In genomic region chr2:161199885-161200284, GRCh38 we compare ENCODE assay signal across 10 cellular contexts. TPM values are rescaled to one million over a fixed set of nuclear protein-coding genes. Genes with fewer than 3 reads are reported as not detected.
DNase-seq lines count a peak whose midpoint lies in the region; ATAC-seq and TF ChIP-seq lines count a peak whose summit lies in the region.
"Had no signal": no experiment of that assay in that cellular context is flagged by ENCODE, and none has a peak within 500 bp of the region (broad histone marks: within the 10 kb centered on the region; RNA-seq: fewer than 3 reads in every experiment).

No MANE protein-coding gene starts in this region.

- intact Hi-C loops in esophagus squamous epithelium (cut with DNase I) = no loop called here
- intact Hi-C loops in left ventricle myocardium inferior (cut with micrococcal nuclease) = no loop called here

- H3K27ac Mint-ChIP-seq in activated CD8-positive, alpha-beta memory T cell treated with anti-CD3 and anti-CD28 coated beads, Interleukin-2, amount 10 ng/mL, durations not matched to agents 7 days and 5 days = peak overlapping the region; percentile 75
- H3K27ac Mint-ChIP-seq in stimulated activated effector memory CD8-positive, alpha-beta T cell treated with anti-CD3 and anti-CD28 coated beads, Interleukin-12 subunit alpha, Interleukin-12 subunit beta, amount 100 ng/mL, for 72 hours = peak overlapping the region; percentile 23

- no peak for TF ChIP-seq POLR2A in esophagus squamous epithelium (IDR thresholded peaks at IDR 0.05)

- no peaks in the 10 kb centered on the region for H3K27me3 Mint-ChIP-seq in activated CD8-positive, alpha-beta memory T cell treated with anti-CD3 and anti-CD28 coated beads, Interleukin-2, amount 10 ng/mL, durations not matched to agents 7 days and 5 days

- DNase-seq in activated CD8-positive, alpha-beta memory T cell treated with anti-CD3 and anti-CD28 coated beads, Interleukin-2, amount 10 ng/mL, durations not matched to agents 7 days and 5 days = no peak
- DNase-seq in activated CD8-positive, alpha-beta memory T cell treated with anti-CD3 and anti-CD28 coated beads, Interleukin-2, amount 50 U/mL, for 48 hours = no peak
- DNase-seq in NCI-H446 treated with DMSO at 0.1 percent for 48 hours (lab: John Stamatoyannopoulos, UW) = peak; percentile 70
- DNase-seq in stimulated activated effector memory CD8-positive, alpha-beta T cell treated with anti-CD3 and anti-CD28 coated beads, Interleukin-12 subunit alpha, Interleukin-12 subunit beta, amount 100 ng/mL, for 72 hours (ENCODE audit: low spot score in 2 of 2) = no peak
- DNase-seq in esophagus squamous epithelium (lab: John Stamatoyannopoulos, UW) = no peak
- DNase-seq in stimulated activated CD4-positive, alpha-beta T cell treated with anti-CD3 and anti-CD28 coated beads, Interleukin-4, amount 100 ng/mL, for 24 hours = no peak
- DNase-seq in left ventricle myocardium inferior = no peak
- DNase-seq: GOT3 had no signal

- no peaks in the 10 kb centered on the region for H3K4me1 ChIP-seq in esophagus squamous epithelium
- H3K4me1 ChIP-seq in left ventricle myocardium inferior = peaks cover 10% of the 10 kb centered on the region

- TF ChIP-seq CTCF in esophagus squamous epithelium (IDR thresholded peaks at IDR 0.05) (no peak), left ventricle myocardium inferior (IDR thresholded peaks at IDR 0.05; ENCODE audit: borderline replicate concordance) (no peak)

- H3K4me3 Mint-ChIP-seq in activated CD8-positive, alpha-beta memory T cell treated with anti-CD3 and anti-CD28 coated beads, Interleukin-2, amount 10 ng/mL, durations not matched to agents 7 days and 5 days = peak overlapping the region; percentile 52
- peak overlapping the region; percentile 36 for H3K4me3 Mint-ChIP-seq in stimulated activated effector memory CD8-positive, alpha-beta T cell treated with anti-CD3 and anti-CD28 coated beads, Interleukin-12 subunit alpha, Interleukin-12 subunit beta, amount 100 ng/mL, for 72 hours

- H3K4me1 Mint-ChIP-seq in activated CD8-positive, alpha-beta memory T cell treated with anti-CD3 and anti-CD28 coated beads, Interleukin-2, amount 10 ng/mL, durations not matched to agents 7 days and 5 days = peaks cover 29% of the 10 kb centered on the region
- H3K4me1 Mint-ChIP-seq in stimulated activated effector memory CD8-positive, alpha-beta T cell treated with anti-CD3 and anti-CD28 coated beads, Interleukin-12 subunit alpha, Interleukin-12 subunit beta, amount 100 ng/mL, for 72 hours = peaks cover 29% of the 10 kb centered on the region

- H3K9me3 ChIP-seq in esophagus squamous epithelium (no peaks in the 10 kb centered on the region), left ventricle myocardium inferior (replicated peaks) (no peaks in the 10 kb centered on the region)

- WGBS in esophagus squamous epithelium, 2 donors = 64 to 94% methylated on average over 1 of the region's 1 CpG

- H3K27me3 ChIP-seq in esophagus squamous epithelium (no peaks in the 10 kb centered on the region), left ventricle myocardium inferior (ENCODE audit: low read depth) (no peaks in the 10 kb centered on the region)

- H3K9me3 Mint-ChIP-seq in activated CD8-positive, alpha-beta memory T cell treated with anti-CD3 and anti-CD28 coated beads, Interleukin-2, amount 10 ng/mL, durations not matched to agents 7 days and 5 days (ENCODE audit: low read depth) = no peaks in the 10 kb centered on the region
- H3K9me3 Mint-ChIP-seq in stimulated activated effector memory CD8-positive, alpha-beta T cell treated with anti-CD3 and anti-CD28 coated beads, Interleukin-12 subunit alpha, Interleukin-12 subunit beta, amount 100 ng/mL, for 72 hours = peaks cover 2% of the 10 kb centered on the region

- peak; percentile 89 for ATAC-seq in activated CD8-positive, alpha-beta memory T cell treated with anti-CD3 and anti-CD28 coated beads, Interleukin-2, amount 10 ng/mL, durations not matched to agents 7 days and 5 days
- peak; percentile 69 for ATAC-seq in HG02840 (IDR thresholded peaks at IDR 0.05; ENCODE audit: low FRiP score, unreplicated experiment)
- ATAC-seq in stimulated activated effector memory CD8-positive, alpha-beta T cell treated with anti-CD3 and anti-CD28 coated beads, Interleukin-12 subunit alpha, Interleukin-12 subunit beta, amount 100 ng/mL, for 72 hours = peak; percentile 93

- H3K27ac ChIP-seq in esophagus squamous epithelium (no peak overlapping the region), left ventricle myocardium inferior (replicated peaks) (no peak overlapping the region)

- H3K4me3 ChIP-seq in esophagus squamous epithelium (no peak overlapping the region), left ventricle myocardium inferior (no peak overlapping the region)
- H3K4me3 ChIP-seq: lung had no signal

- H3K36me3 Mint-ChIP-seq in activated CD8-positive, alpha-beta memory T cell treated with anti-CD3 and anti-CD28 coated beads, Interleukin-2, amount 10 ng/mL, durations not matched to agents 7 days and 5 days = peaks cover 61% of the 10 kb centered on the region
- H3K36me3 Mint-ChIP-seq in stimulated activated effector memory CD8-positive, alpha-beta T cell treated with anti-CD3 and anti-CD28 coated beads, Interleukin-12 subunit alpha, Interleukin-12 subunit beta, amount 100 ng/mL, for 72 hours = peaks cover 83% of the 10 kb centered on the region

- CTCF ChIA-PET in activated CD8-positive, alpha-beta memory T cell treated with anti-CD3 and anti-CD28 coated beads, Interleukin-2, amount 10 ng/mL, durations not matched to agents 7 days and 5 days (lab: Charles Lee) = interaction anchor here (0.7 kb wide), 1 partner anchor 16 kb away, joined by 3 read pairs; no protein-coding TSS in a partner anchor

- H3K36me3 ChIP-seq in esophagus squamous epithelium (peaks cover 0 to 57% (median 4%) of the 10 kb centered on the region in 3 donors), left ventricle myocardium inferior (peaks cover 35% of the 10 kb centered on the region)

RNA-seq across cellular contexts. Expression of gene TANK, which starts 39.7 kb away (rescaled TPM):
- total RNA-seq in activated CD8-positive, alpha-beta memory T cell treated with anti-CD3 and anti-CD28 coated beads, Interleukin-2, amount 10 ng/mL, durations not matched to agents 7 days and 5 days = 100 to 1,000 TPM; 133 to 147 TPM
- total RNA-seq in esophagus squamous epithelium (10 to 100 TPM; 34.8 to 83.7 (median 60.7) TPM), left ventricle myocardium inferior (27.8 TPM)
